In the genomic region with DNA sequence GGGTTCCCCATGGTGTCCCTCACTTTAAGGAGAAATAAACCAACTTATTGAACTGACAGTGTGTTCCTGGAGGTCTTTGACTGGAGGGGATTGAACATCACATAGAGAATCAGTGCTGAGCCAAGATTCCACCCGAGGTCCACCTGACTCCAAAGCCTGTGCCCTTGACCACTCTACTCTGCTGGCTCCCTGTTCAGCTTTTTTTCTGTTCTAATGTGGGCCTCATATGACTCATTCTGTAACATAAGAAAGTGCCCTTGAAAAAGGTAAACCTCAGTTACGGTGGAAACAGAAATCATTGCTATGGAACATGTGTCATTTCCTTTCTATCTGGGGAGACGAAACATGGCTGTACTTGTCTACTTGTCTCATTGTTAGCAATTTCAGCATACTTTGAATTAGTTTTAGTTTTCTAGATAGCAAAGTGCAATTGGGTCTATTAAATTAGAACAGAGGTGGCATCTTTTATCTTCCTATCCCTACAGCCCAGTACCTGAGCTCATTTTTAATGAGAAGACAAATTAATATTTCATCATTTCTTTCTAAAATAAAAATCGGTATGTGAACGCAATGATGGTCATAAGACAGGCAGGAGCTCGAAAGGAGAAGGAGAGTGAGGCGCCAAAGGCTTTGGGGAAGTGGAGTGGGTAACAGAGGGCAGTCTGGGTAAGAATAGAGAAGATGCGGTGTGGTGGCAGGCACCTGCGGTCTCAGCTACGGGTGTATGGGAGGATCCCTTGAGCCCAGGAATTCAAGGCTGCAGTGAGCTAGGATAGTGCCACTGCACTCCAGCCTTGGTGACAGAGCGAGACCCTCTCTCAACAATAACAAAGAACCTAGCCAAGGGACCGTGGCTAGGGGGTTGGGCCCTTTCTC, we compare ENCODE assay signal across 8 cellular contexts. TPM values are rescaled to one million over a fixed set of nuclear protein-coding genes. Genes with fewer than 3 reads are reported as not detected.
DNase-seq lines count a peak whose midpoint lies in the region; ATAC-seq and TF ChIP-seq lines count a peak whose summit lies in the region.

No MANE protein-coding gene starts in this region.

- peak; percentile 25 for DNase-seq in activated naive CD4-positive, alpha-beta T cell treated with anti-CD3 and anti-CD28 coated beads, Interleukin-2, amount 10 ng/mL, durations not matched to agents 7 days and 5 days
- DNase-seq in activated naive CD4-positive, alpha-beta T cell (lab: John Stamatoyannopoulos, UW), result no peak
- DNase-seq in epithelial cell of esophagus (ENCODE audit: low read depth), result peak; percentile 95
- DNase-seq in stimulated activated effector memory CD8-positive, alpha-beta T cell treated with anti-CD3 and anti-CD28 coated beads, Interleukin-12 subunit alpha, Interleukin-12 subunit beta, amount 100 ng/mL, for 72 hours (ENCODE audit: low spot score in 2 of 2), result no peak
- DNase-seq in cerebellar nuclear complex (lab: John Stamatoyannopoulos, UW), result no peak
- DNase-seq in left cardiac atrium, result no peak

- H3K79me2 ChIP-seq in OCI-LY3 (ENCODE audit: low read length), result no peaks in the 10 kb centered on the region

- peak; percentile 60 for ATAC-seq in HG02870 (IDR thresholded peaks at IDR 0.05; ENCODE audit: unreplicated experiment)
- ATAC-seq in stimulated activated effector memory CD8-positive, alpha-beta T cell treated with anti-CD3 and anti-CD28 coated beads, Interleukin-12 subunit alpha, Interleukin-12 subunit beta, amount 100 ng/mL, for 72 hours, result peak; percentile 89
- ATAC-seq in left cardiac atrium, result no peak

- intact Hi-C loops in left cardiac atrium (cut with DNase I), result no loop called here

- TF ChIP-seq CTCF in OCI-LY3 (IDR thresholded peaks at IDR 0.05; ENCODE audit: low read depth, low read length) (no peak), epithelial cell of esophagus (IDR thresholded peaks at IDR 0.05; ENCODE audit: insufficient read depth, low read depth, low read length, missing control alignments) (no peak)

- H3K27me3 ChIP-seq in OCI-LY3 (ENCODE audit: low read depth, low read length), result no peaks in the 10 kb centered on the region; the same call in 1 of the 2 replicates

- peaks cover 59% of the 10 kb centered on the region for H3K27me3 Mint-ChIP-seq in activated naive CD4-positive, alpha-beta T cell treated with anti-CD3 and anti-CD28 coated beads, Interleukin-2, amount 10 ng/mL, durations not matched to agents 7 days and 5 days

- CTCF ChIA-PET in activated naive CD4-positive, alpha-beta T cell treated with anti-CD3 and anti-CD28 coated beads, Interleukin-2, amount 10 ng/mL, durations not matched to agents 7 days and 5 days (lab: Charles Lee), result interaction anchor here (1.0 to 1.3 kb wide), 4 partner anchors 36 to 338 kb away, joined by 3 to 7 read pairs (median 4); a partner anchor contains a TSS

- peak overlapping the region; percentile 86 for H3K4me3 Mint-ChIP-seq in activated naive CD4-positive, alpha-beta T cell treated with anti-CD3 and anti-CD28 coated beads, Interleukin-2, amount 10 ng/mL, durations not matched to agents 7 days and 5 days
- H3K4me3 Mint-ChIP-seq in stimulated activated effector memory CD8-positive, alpha-beta T cell treated with anti-CD3 and anti-CD28 coated beads, Interleukin-12 subunit alpha, Interleukin-12 subunit beta, amount 100 ng/mL, for 72 hours, result peak overlapping the region; percentile 82

- peaks cover 17% of the 10 kb centered on the region for H3K4me1 ChIP-seq in OCI-LY3 (ENCODE audit: low read length)

- H4K20me1 ChIP-seq in OCI-LY3 (ENCODE audit: insufficient read depth, low read length), result no peaks in the 10 kb centered on the region

- no peaks in the 10 kb centered on the region for H3K9me3 Mint-ChIP-seq in activated naive CD4-positive, alpha-beta T cell treated with anti-CD3 and anti-CD28 coated beads, Interleukin-2, amount 10 ng/mL, durations not matched to agents 7 days and 5 days
- H3K9me3 Mint-ChIP-seq in stimulated activated effector memory CD8-positive, alpha-beta T cell treated with anti-CD3 and anti-CD28 coated beads, Interleukin-12 subunit alpha, Interleukin-12 subunit beta, amount 100 ng/mL, for 72 hours, result no peaks in the 10 kb centered on the region

- no peak overlapping the region for H3K27ac ChIP-seq in OCI-LY3 (ENCODE audit: low read length)

- peak overlapping the region; percentile 55 for H3K9ac ChIP-seq in OCI-LY3 (ENCODE audit: low read length)

- no peaks in the 10 kb centered on the region for H3K36me3 ChIP-seq in OCI-LY3 (replicated peaks; ENCODE audit: low read depth, low read length)

- no peaks in the 10 kb centered on the region for H3K36me3 Mint-ChIP-seq in activated naive CD4-positive, alpha-beta T cell treated with anti-CD3 and anti-CD28 coated beads, Interleukin-2, amount 10 ng/mL, durations not matched to agents 7 days and 5 days
- H3K36me3 Mint-ChIP-seq in stimulated activated effector memory CD8-positive, alpha-beta T cell treated with anti-CD3 and anti-CD28 coated beads, Interleukin-12 subunit alpha, Interleukin-12 subunit beta, amount 100 ng/mL, for 72 hours, result peaks cover 4% of the 10 kb centered on the region

- H3K9me3 ChIP-seq in OCI-LY3 (ENCODE audit: insufficient read depth, low read length), result no peaks in the 10 kb centered on the region

- H3K27ac Mint-ChIP-seq in activated naive CD4-positive, alpha-beta T cell treated with anti-CD3 and anti-CD28 coated beads, Interleukin-2, amount 10 ng/mL, durations not matched to agents 7 days and 5 days, result peak overlapping the region; percentile 56
- peak overlapping the region; percentile 80 for H3K27ac Mint-ChIP-seq in stimulated activated effector memory CD8-positive, alpha-beta T cell treated with anti-CD3 and anti-CD28 coated beads, Interleukin-12 subunit alpha, Interleukin-12 subunit beta, amount 100 ng/mL, for 72 hours

- no peak overlapping the region for H2AFZ ChIP-seq in OCI-LY3 (ENCODE audit: low read depth, low read length)

- H3K4me1 Mint-ChIP-seq in activated naive CD4-positive, alpha-beta T cell treated with anti-CD3 and anti-CD28 coated beads, Interleukin-2, amount 10 ng/mL, durations not matched to agents 7 days and 5 days, result peaks cover 26% of the 10 kb centered on the region
- peaks cover 22% of the 10 kb centered on the region for H3K4me1 Mint-ChIP-seq in stimulated activated effector memory CD8-positive, alpha-beta T cell treated with anti-CD3 and anti-CD28 coated beads, Interleukin-12 subunit alpha, Interleukin-12 subunit beta, amount 100 ng/mL, for 72 hours

- peak overlapping the region; percentile 76 for H3K4me3 ChIP-seq in OCI-LY3 (ENCODE audit: low read length)
- peak overlapping the region; percentile 55 for H3K4me3 ChIP-seq in epithelial cell of esophagus (ENCODE audit: low read length)

- H3K4me2 ChIP-seq in OCI-LY3 (ENCODE audit: low read length), result peak overlapping the region; percentile 99

RNA-seq across cellular contexts. Expression of a gene that starts 1.5 kb away (rescaled TPM):
- 1 to 10 TPM; 6.4 to 8.6 TPM for total RNA-seq in left cardiac atrium

Comparison
In these comparisons a context has a peak if more than half of its experiments do, and no peak if none do; other contexts are left out.
1. DNase-seq: peak in activated naive CD4-positive, alpha-beta T cell treated with anti-CD3 and anti-CD28 coated beads, Interleukin-2, amount 10 ng/mL, durations not matched to agents 7 days and 5 days (single experiment) and epithelial cell of esophagus (single experiment); none in activated naive CD4-positive, alpha-beta T cell (0 of 4), stimulated activated effector memory CD8-positive, alpha-beta T cell treated with anti-CD3 and anti-CD28 coated beads, Interleukin-12 subunit alpha, Interleukin-12 subunit beta, amount 100 ng/mL, for 72 hours (0 of 2), cerebellar nuclear complex (0 of 2) and left cardiac atrium (single experiment).
2. ATAC-seq: peak in HG02870 (single experiment) and stimulated activated effector memory CD8-positive, alpha-beta T cell treated with anti-CD3 and anti-CD28 coated beads, Interleukin-12 subunit alpha, Interleukin-12 subunit beta, amount 100 ng/mL, for 72 hours (single experiment); none in left cardiac atrium (0 of 2).